Comparison of ENCODE assay signal across 1 cellular context in the genomic region with DNA sequence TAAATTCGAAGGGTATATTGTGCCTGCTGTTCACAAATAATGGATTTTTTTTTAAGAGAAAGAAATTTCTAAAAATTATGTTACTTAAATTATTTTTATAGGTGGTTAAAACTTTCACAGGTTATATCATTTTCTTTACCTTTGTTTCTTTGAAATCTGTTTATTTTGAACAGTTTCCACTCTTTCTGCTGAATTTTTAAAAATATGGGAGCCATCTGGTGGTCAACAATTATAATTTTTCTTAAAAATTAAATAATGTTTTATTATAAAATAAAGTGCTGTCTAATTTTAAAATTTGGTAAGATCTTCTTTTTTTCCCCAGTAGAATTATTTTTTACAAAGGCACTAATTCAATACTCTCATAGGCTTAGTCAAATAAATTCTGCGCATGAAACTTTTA.
TF ChIP-seq lines count a peak whose summit lies in the region.

No MANE protein-coding gene starts in this region.

TF ChIP-seq in A549, 52 proteins besides CTCF, POLR2A, EP300 and RAD21:
- TF ChIP-seq SREBF2 (IDR thresholded peaks at IDR 0.05) = no peak
- peak; percentile 32; the same call in 1 of the 3 replicates for TF ChIP-seq SMC3 (IDR thresholded peaks at IDR 0.05)
